In genomic region chr11:120597250-120597649, GRCh38 we compare ENCODE assay signal across 28 cellular contexts.
DNase-seq lines count a peak whose midpoint lies in the region; ATAC-seq, FAIRE-seq and TF ChIP-seq lines count a peak whose summit lies in the region.
"Had no signal": no experiment of that assay in that cellular context is flagged by ENCODE, and none has a peak within 500 bp of the region (broad histone marks: within the 10 kb centered on the region; RNA-seq: fewer than 3 reads in every experiment).

No MANE protein-coding gene starts in this region.

- H3K36me3 ChIP-seq in ACC112 (ENCODE audit: insufficient read depth, low read length) = no peaks in the 10 kb centered on the region
- H3K36me3 ChIP-seq in adipocyte (ENCODE audit: control insufficient read depth, insufficient read depth, low read length, severe bottlenecking) = no peaks in the 10 kb centered on the region
- H3K36me3 ChIP-seq in kidney (ENCODE audit: control insufficient read depth in 1 of 2, insufficient read depth in 2 of 2, low read length in 2 of 2) = no peaks in the 10 kb centered on the region
- H3K36me3 ChIP-seq in SK-N-SH (replicated peaks in 1 of 2; ENCODE audit: control insufficient read depth in 1 of 2, insufficient read depth in 2 of 2, low read length in 1 of 2) = no peaks in the 10 kb centered on the region
- H3K36me3 ChIP-seq in sigmoid colon = no peaks in the 10 kb centered on the region
- H3K36me3 ChIP-seq: BE2C, pancreas, tibial nerve had no signal

- H3K4me2 ChIP-seq in SK-N-SH = no peak overlapping the region
- H3K4me2 ChIP-seq: KMS-11 had no signal

- peaks cover 42% of the 10 kb centered on the region for H3K27me3 ChIP-seq in ACC112 (ENCODE audit: insufficient read depth, low read length)
- peaks cover 32% of the 10 kb centered on the region for H3K27me3 ChIP-seq in adipocyte (replicated peaks; ENCODE audit: control insufficient read depth, insufficient read depth, low read length)
- peaks cover 5% of the 10 kb centered on the region; the same call in 1 of the 2 replicates for H3K27me3 ChIP-seq in SK-N-SH (ENCODE audit: insufficient read depth)
- no peaks in the 10 kb centered on the region for H3K27me3 ChIP-seq in sigmoid colon
- H3K27me3 ChIP-seq: BE2C, pancreas, tibial nerve had no signal

- no peaks in the 10 kb centered on the region for H3K9me3 ChIP-seq in adipocyte (ENCODE audit: control insufficient read depth, low read length)
- H3K9me3 ChIP-seq in kidney (ENCODE audit: control insufficient read depth in 1 of 2, low read length in 2 of 2) = no peaks in the 10 kb centered on the region
- H3K9me3 ChIP-seq in SK-N-SH = no peaks in the 10 kb centered on the region
- no peaks in the 10 kb centered on the region for H3K9me3 ChIP-seq in sigmoid colon
- H3K9me3 ChIP-seq: BE2C, pancreas, tibial nerve had no signal

- CTCF ChIA-PET in SK-N-SH (lab: Yijun Ruan, JAX) = no interaction called here

- 52% methylated on average over 7 of the region's 10 CpGs for WGBS in SK-N-SH (ENCODE audit: low lambda C conversion rate)
- WGBS in sigmoid colon, 2 donors = 58 to 60% methylated on average over 10 of the region's 10 CpGs

- no peaks in the 10 kb centered on the region for H3F3A ChIP-seq in SK-N-SH (replicated peaks; ENCODE audit: insufficient read depth)

- no peak overlapping the region for H2AFZ ChIP-seq in ACC112 (ENCODE audit: low read length, unreplicated experiment)
- no peak overlapping the region for H2AFZ ChIP-seq in SK-N-SH (ENCODE audit: low read depth)

- no peak for TF ChIP-seq CTCF in kidney (IDR thresholded peaks at IDR 0.05; ENCODE audit: borderline replicate concordance, extremely low read depth, insufficient read depth)
- no peak for TF ChIP-seq CTCF in SK-N-SH (IDR thresholded peaks at IDR 0.05)
- TF ChIP-seq CTCF in sigmoid colon (IDR thresholded peaks at IDR 0.05) = no peak

- H3K4me3 ChIP-seq in ACC112 (ENCODE audit: low read depth, low read length) (peak overlapping the region; percentile 68), adipocyte (ENCODE audit: low read length) (peak overlapping the region; percentile 49), kidney (ENCODE audit: low read length in 2 of 2) (no peak overlapping the region), SK-N-SH (ENCODE audit: low read depth in 2 of 2, low read length in 1 of 2) (no peak overlapping the region), sigmoid colon (no peak overlapping the region)
- H3K4me3 ChIP-seq: pancreas, tibial nerve had no signal

- TF ChIP-seq RAD21 in SK-N-SH (IDR thresholded peaks at IDR 0.05; ENCODE audit: low read length) = no peak

- H3K79me2 ChIP-seq in ACC112 (ENCODE audit: control insufficient read depth, insufficient read depth, low read length, unreplicated experiment) (no peaks in the 10 kb centered on the region), SK-N-SH (ENCODE audit: insufficient read depth) (no peaks in the 10 kb centered on the region)

- FAIRE-seq in GM12891 (lab: Jason Lieb, UNC) (no peak), kidney (lab: Jason Lieb, UNC) (no peak), frontal cortex (lab: Jason Lieb, UNC) (no peak)
- FAIRE-seq: pancreas had no signal

- no peak overlapping the region for H3K27ac ChIP-seq in ACC112 (ENCODE audit: low read depth, low read length)
- no peak overlapping the region for H3K27ac ChIP-seq in kidney (ENCODE audit: low read depth in 2 of 2, low read length in 2 of 2)
- H3K27ac ChIP-seq in SK-N-SH (ENCODE audit: low read depth in 2 of 2, low read length in 1 of 2) = no peak overlapping the region
- no peak overlapping the region for H3K27ac ChIP-seq in sigmoid colon
- H3K27ac ChIP-seq: KMS-11, pancreas, tibial nerve had no signal

- H3K9me2 ChIP-seq in SK-N-SH = no peaks in the 10 kb centered on the region

- intact Hi-C loops in kidney (cut with DNase I) = no loop called here
- intact Hi-C loops in sigmoid colon (cut with DNase I) = no loop called here

- TF ChIP-seq EP300 in SK-N-SH (IDR thresholded peaks at IDR 0.05; ENCODE audit: borderline replicate concordance in 1 of 2, low read depth in 1 of 2, low read length in 1 of 2) = no peak
- no peak for TF ChIP-seq EP300 in sigmoid colon (IDR thresholded peaks at IDR 0.05)

- ATAC-seq in GM19467 (IDR thresholded peaks at IDR 0.05; ENCODE audit: unreplicated experiment) = no peak
- ATAC-seq: activated naive CD8-positive, alpha-beta T cell treated with anti-CD3 and anti-CD28 coated beads, Interleukin-2, amount 50 U/mL, for 24 hours; left colon; pancreas; WTC11 had no signal

- TF ChIP-seq POLR2A in GM12891 (IDR thresholded peaks at IDR 0.05; ENCODE audit: low read depth, low read length) (no peak), sigmoid colon (IDR thresholded peaks at IDR 0.05) (no peak)

- POLR2A ChIA-PET in SK-N-SH (lab: Yijun Ruan, JAX) = no interaction called here

- H3K4me1 ChIP-seq in ACC112 (ENCODE audit: control insufficient read depth, insufficient read depth, low read length, unreplicated experiment) = no peaks in the 10 kb centered on the region
- H3K4me1 ChIP-seq in adipocyte (ENCODE audit: control insufficient read depth, insufficient read depth, low read length) = peaks cover 4% of the 10 kb centered on the region
- no peaks in the 10 kb centered on the region for H3K4me1 ChIP-seq in kidney (ENCODE audit: control insufficient read depth in 1 of 2, insufficient read depth in 1 of 2, low read depth in 1 of 2, low read length in 2 of 2)
- H3K4me1 ChIP-seq in SK-N-SH (ENCODE audit: control insufficient read depth in 1 of 2, insufficient read depth in 2 of 2, low read depth in 1 of 2, low read length in 1 of 2) = no peaks in the 10 kb centered on the region
- no peaks in the 10 kb centered on the region for H3K4me1 ChIP-seq in sigmoid colon
- H3K4me1 ChIP-seq: BE2C, pancreas had no signal

- H3K9ac ChIP-seq in adipocyte (ENCODE audit: low read length) (no peak overlapping the region), kidney (ENCODE audit: low read length in 2 of 2) (no peak overlapping the region), SK-N-SH (no peak overlapping the region)
- H3K9ac ChIP-seq: KMS-11 had no signal

- DNase-seq in GM12891 (ENCODE audit: insufficient read length, low spot score) = no peak
- no peak for DNase-seq in adipocyte (ENCODE audit: low read depth)
- DNase-seq in kidney = peak; percentile 37
- no peak for DNase-seq in SK-N-SH
- DNase-seq in sigmoid colon = no peak
- no peak for DNase-seq in frontal cortex (ENCODE audit: low spot score in 2 of 2)
- DNase-seq: ACHN; activated CD4-positive, alpha-beta T cell treated with anti-CD3 and anti-CD28 coated beads, Interleukin-2, amount 50 U/mL, for 48 hours; activated naive CD4-positive, alpha-beta T cell; activated naive CD8-positive, alpha-beta T cell treated with anti-CD3 and anti-CD28 coated beads, Interleukin-2, amount 50 U/mL, for 24 hours; activated T-cell treated with anti-CD3 and anti-CD28 coated beads, Interleukin-2, amount 50 U/mL, for 48 hours; BE2C; CD8-positive, alpha-beta memory T cell; DMS 273 treated with DMSO at 0.1 percent for 48 hours; HCEC 1CT; immature natural killer cell; left colon; NCI-H1436 treated with DMSO at 0.1 percent for 48 hours; NCI-H2107; nephron progenitor cell; stimulated activated CD8-positive, alpha-beta memory T cell treated with anti-CD3 and anti-CD28 coated beads, Interleukin-4, amount 100 ng/mL, for 48 hours; T-helper 1 cell had no signal

- no peaks in the 10 kb centered on the region for H4K20me1 ChIP-seq in SK-N-SH (ENCODE audit: insufficient read depth)

TF ChIP-seq in GM12891, 5 proteins besides CTCF, POLR2A, EP300 and RAD21:
- TF ChIP-seq SPI1 (IDR thresholded peaks at IDR 0.05; ENCODE audit: low read depth, low read length) (no peak), POU2F2 (IDR thresholded peaks at IDR 0.05; ENCODE audit: low read depth, low read length) (0 out of 2 replicates have a peak, but pooled peaks have one; percentile 33)

TF ChIP-seq in SK-N-SH, 30 proteins besides CTCF, POLR2A, EP300 and RAD21:
- no peak for TF ChIP-seq POLR2AphosphoS5 (IDR thresholded peaks at IDR 0.05; ENCODE audit: low read depth, low read length)

Comparison
In these comparisons a context has a peak if more than half of its experiments do, and no peak if none do; other contexts are left out.
1. H3K4me3 ChIP-seq: peak in ACC112 (single experiment) and adipocyte (single experiment); none in kidney (0 of 2), SK-N-SH (0 of 2) and sigmoid colon (0 of 4).